In the genomic region with DNA sequence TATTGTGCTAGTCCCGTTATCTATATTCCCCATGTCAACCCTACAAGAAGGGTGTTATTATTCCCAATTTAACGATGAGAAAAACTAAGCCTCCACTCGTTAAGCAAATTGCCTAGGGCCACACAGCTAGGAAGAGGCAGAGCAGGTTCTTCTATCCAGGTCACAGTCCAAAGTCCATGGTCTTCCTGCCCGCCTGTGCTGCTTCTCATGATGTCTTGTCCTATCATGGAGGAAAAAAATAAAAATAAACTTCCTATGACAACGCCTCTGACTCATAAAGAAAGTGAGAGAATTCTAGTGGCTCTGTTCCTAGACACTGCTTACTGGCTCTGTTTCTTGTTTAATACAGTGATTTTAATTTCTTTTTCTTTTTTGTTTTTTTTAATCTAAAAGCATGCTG, we compare ENCODE assay signal across 10 cellular contexts. TPM values are rescaled to one million over a fixed set of nuclear protein-coding genes. Genes with fewer than 3 reads are reported as not detected.
A peak's percentile ranks its signal among the peaks of the same experiment; 100 is the strongest.
DNase-seq lines count a peak whose midpoint lies in the region; ATAC-seq and TF ChIP-seq lines count a peak whose summit lies in the region.
"Had no signal": no experiment of that assay in that cellular context is flagged by ENCODE, and none has a peak within 500 bp of the region (broad histone marks: within the 10 kb centered on the region; RNA-seq: fewer than 3 reads in every experiment).

No MANE protein-coding gene starts in this region.

- ATAC-seq in HG03135 (IDR thresholded peaks at IDR 0.05; ENCODE audit: unreplicated experiment), result no peak
- ATAC-seq: K562 had no signal

- H3K9me3 Mint-ChIP-seq in HFFc6, result no peaks in the 10 kb centered on the region

- H3K4me1 Mint-ChIP-seq in HFFc6 (ENCODE audit: low read depth), result peaks cover 92% of the 10 kb centered on the region

- H3K4me3 ChIP-seq in cardiac fibroblast (replicated peaks in 1 of 2; ENCODE audit: low read depth in 2 of 2, low read length in 2 of 2), result no peak overlapping the region
- H3K4me3 ChIP-seq: K562, lung had no signal

- H3K27ac Mint-ChIP-seq in HFFc6, result peak overlapping the region; percentile 90

- H3K36me3 Mint-ChIP-seq in HFFc6 (ENCODE audit: low read depth), result peaks cover 8% of the 10 kb centered on the region

- H3K4me3 Mint-ChIP-seq in HFFc6, result peak overlapping the region; percentile 74

- TF ChIP-seq CTCF in 22Rv1 (IDR thresholded peaks at IDR 0.05) (no peak), HFFc6 (IDR thresholded peaks at IDR 0.05) (no peak), cardiac fibroblast (IDR thresholded peaks at IDR 0.05; ENCODE audit: low read depth, low read length) (no peak)

- peak; percentile 59 for DNase-seq in HFFc6
- DNase-seq in cardiac fibroblast (ENCODE audit: low read depth in 2 of 2), result peak; percentile 62 to 80
- peak; percentile 86 for DNase-seq in kidney tubule cell (ENCODE audit: low spot score)
- DNase-seq in hypothalamus (lab: John Stamatoyannopoulos, UW), result no peak
- DNase-seq in middle frontal gyrus (ENCODE audit: extremely low spot score, low spot score), result no peak
- DNase-seq in amniotic stem cell (lab: John Stamatoyannopoulos, UW), result no peak

- H3K27me3 Mint-ChIP-seq in HFFc6 (ENCODE audit: insufficient read depth), result no peaks in the 10 kb centered on the region; the same call in 1 of the 2 replicates

- peak overlapping the region; percentile 82 for H3K27ac ChIP-seq in 22Rv1

RNA-seq across cellular contexts. Expression of a gene that starts 9.7 kb away (rescaled TPM):
- total RNA-seq in HFFc6 (2021; fragmentation: NEBNext Ultra II Directional; extraction: Animal tissue kit (Norgen Biotek cat#: 25700)), result 10 to 100 TPM; 27.3 to 88.7 (median 30.1) TPM

Comparison
In these comparisons a context has a peak if more than half of its experiments do, and no peak if none do; other contexts are left out.
1. DNase-seq: peak in HFFc6 (single experiment), cardiac fibroblast (2 of 2) and kidney tubule cell (single experiment); none in hypothalamus (0 of 51), middle frontal gyrus (single experiment) and amniotic stem cell (single experiment).